In the genomic region with DNA sequence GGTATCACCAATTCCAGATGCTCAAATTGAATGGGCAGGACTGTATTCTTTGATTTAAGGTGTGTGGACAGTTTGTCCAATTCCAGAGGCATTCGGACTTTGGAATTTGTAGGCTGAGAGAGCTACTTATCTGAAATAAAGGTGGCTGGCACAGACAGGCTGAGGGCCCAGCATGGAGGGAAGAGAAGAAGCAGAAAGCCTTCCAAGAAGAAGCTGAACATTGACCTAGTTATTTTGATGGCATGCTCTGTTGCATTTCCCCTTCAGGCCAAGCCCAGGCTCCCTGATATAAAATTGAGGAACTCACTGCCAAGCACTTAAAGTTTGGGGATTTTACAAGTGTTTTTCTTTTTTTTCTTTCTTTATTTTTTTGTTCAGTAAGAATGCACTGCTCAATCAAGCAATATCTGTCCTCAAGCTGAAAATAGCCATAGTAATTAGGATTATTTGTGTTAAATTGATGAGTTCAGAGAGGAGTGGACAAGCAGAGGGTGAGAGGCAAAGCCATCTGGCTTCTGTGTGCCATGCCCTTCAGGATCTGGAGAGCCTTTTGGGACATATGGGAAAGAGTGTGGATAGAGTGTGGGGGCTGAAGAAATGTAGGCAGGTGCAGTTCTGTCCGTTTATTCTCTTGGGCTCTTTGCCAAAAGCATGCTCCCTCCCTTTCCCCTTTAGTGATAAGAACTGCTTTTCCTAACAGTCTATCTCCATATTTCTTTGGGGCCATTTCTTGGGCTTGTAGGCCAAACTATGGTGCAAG, we compare ENCODE assay signal across 18 cellular contexts.
"Had no signal": no experiment of that assay in that cellular context is flagged by ENCODE, and none has a peak within 500 bp of the region (broad histone marks: within the 10 kb centered on the region; RNA-seq: fewer than 3 reads in every experiment).

No MANE protein-coding gene starts in this region.

- DNase-seq: esophagus squamous epithelium; foreskin fibroblast; glutamatergic neuron; islet precursor cell; mammary epithelial cell; posterior cingulate gyrus; spleen; stimulated activated CD4-positive, alpha-beta T cell treated with anti-CD3 and anti-CD28 coated beads, Interleukin-15, amount 100 ng/mL, for 24 hours; stimulated activated CD4-positive, alpha-beta T cell treated with anti-CD3 and anti-CD28 coated beads, Interleukin-1b, Interleukin-23, amount 100 ng/mL, for 48 hours; stimulated activated CD4-positive, alpha-beta T cell treated with anti-CD3 and anti-CD28 coated beads, Interleukin-4, amount 100 ng/mL, for 24 hours; upper lobe of right lung had no signal

- H3K4me3 ChIP-seq: esophagus squamous epithelium, gastroesophageal sphincter, spleen, tibial nerve, upper lobe of right lung, vagina had no signal

- H3K9me3 ChIP-seq: neutrophil, vagina had no signal

- H3K27me3 ChIP-seq: esophagus squamous epithelium, gastroesophageal sphincter, neutrophil, spleen, tibial nerve, upper lobe of right lung, vagina had no signal

- H3K27ac ChIP-seq: esophagus squamous epithelium, gastroesophageal sphincter, neutrophil, spleen, tibial nerve, upper lobe of right lung, vagina had no signal

- H3K36me3 ChIP-seq: esophagus squamous epithelium, gastroesophageal sphincter, neutrophil, spleen, tibial nerve, upper lobe of right lung, vagina had no signal

- ATAC-seq: gastroesophageal sphincter; left lobe of liver; naive thymus-derived CD8-positive, alpha-beta T cell; sciatic nerve; upper lobe of right lung had no signal

- H3K4me1 ChIP-seq: esophagus squamous epithelium, gastroesophageal sphincter, spleen, tibial nerve, upper lobe of right lung, vagina had no signal
